ENCODE assay signal across 8 cellular contexts in genomic region chr10:50605280-50606270, GRCh38. TPM values are rescaled to one million over a fixed set of nuclear protein-coding genes. Genes with fewer than 3 reads are reported as not detected.
A peak's percentile ranks its signal among the peaks of the same experiment; 100 is the strongest.
DNase-seq lines count a peak whose midpoint lies in the region; ATAC-seq, FAIRE-seq and TF ChIP-seq lines count a peak whose summit lies in the region.

No MANE protein-coding gene starts in this region.

- TF ChIP-seq POLR2A in endothelial cell of umbilical vein (IDR thresholded peaks at IDR 0.05; ENCODE audit: low read depth, low read length) = no peak

- peak; percentile 82 for FAIRE-seq in endothelial cell of umbilical vein (lab: Jason Lieb, UNC)

- ATAC-seq in GM18519 (IDR thresholded peaks at IDR 0.05; ENCODE audit: low FRiP score, unreplicated experiment) (peak; percentile 70), HG03039 (IDR thresholded peaks at IDR 0.05; ENCODE audit: unreplicated experiment) (peak; percentile 73), PC-3 (peak; percentile 73)

- peak; percentile 93 for DNase-seq in AG09309 (ENCODE audit: low read depth)
- peak; percentile 99 for DNase-seq in PC-3
- peak; percentile 84 for DNase-seq in endothelial cell of umbilical vein (ENCODE audit: low read depth, low spot score)
- DNase-seq in NCI-H128 (lab: John Stamatoyannopoulos, UW; ENCODE audit: unreplicated experiment) = no peak
- DNase-seq in HK-2 (ENCODE audit: unreplicated experiment) = no peak

- H3K79me2 ChIP-seq in PC-3 (ENCODE audit: low read length) (peaks cover 75% of the 10 kb centered on the region), endothelial cell of umbilical vein (ENCODE audit: control insufficient read depth, insufficient read depth, low read length) (peaks cover 10% of the 10 kb centered on the region)

- 0 out of 2 replicates have a peak overlapping the region, but pooled peaks have one; percentile 1 for H3K9ac ChIP-seq in PC-3 (ENCODE audit: low read length)
- no peak overlapping the region for H3K9ac ChIP-seq in endothelial cell of umbilical vein (replicated peaks; ENCODE audit: extremely low read depth, insufficient read depth, low read length)

- peak overlapping the region; percentile 66 for H3K27ac ChIP-seq in PC-3 (ENCODE audit: low read length)
- peak overlapping the region; percentile 39 for H3K27ac ChIP-seq in endothelial cell of umbilical vein (ENCODE audit: insufficient read depth, low read depth, low read length)
- H3K27ac ChIP-seq in neutrophil = peak overlapping the region; percentile 11

- BruUV-seq in PC-3 (replicated peaks; lab: Mats Ljungman, UMichigan) (no TSS peak), endothelial cell of umbilical vein (replicated peaks; lab: Mats Ljungman, UMichigan) (no TSS peak)

- intact Hi-C loops in PC-3 (cut with micrococcal nuclease) (loop anchor here (1.0 to 5.0 kb wide), 7 partner anchors 17 to 280 kb away; no protein-coding TSS in a partner anchor), endothelial cell of umbilical vein (cut with micrococcal nuclease) (no loop called here)

- dilution Hi-C loops in endothelial cell of umbilical vein (cut with MboI; ENCODE audit: extremely low pct_ligation_motif_present, low sequenced_read_pairs) = no loop called here

- H4K20me1 ChIP-seq in PC-3 (ENCODE audit: low read length) (peaks cover 24% of the 10 kb centered on the region), endothelial cell of umbilical vein (replicated peaks; ENCODE audit: control insufficient read depth, extremely low read depth, insufficient read depth, low read length) (no peaks in the 10 kb centered on the region)

- H3K4me2 ChIP-seq in PC-3 (ENCODE audit: low read length) = peak overlapping the region; percentile 66
- peak overlapping the region; percentile 19 for H3K4me2 ChIP-seq in endothelial cell of umbilical vein (ENCODE audit: insufficient read depth, low read length)

- H3K9me1 ChIP-seq in endothelial cell of umbilical vein (replicated peaks; ENCODE audit: control insufficient read depth, extremely low read depth, insufficient read depth, low read length) = no peaks in the 10 kb centered on the region

- H3K9me3 ChIP-seq in PC-3 (ENCODE audit: low read length) = no peaks in the 10 kb centered on the region
- H3K9me3 ChIP-seq in endothelial cell of umbilical vein (replicated peaks; ENCODE audit: control insufficient read depth, insufficient read depth, low read length) = no peaks in the 10 kb centered on the region
- H3K9me3 ChIP-seq in neutrophil = no peaks in the 10 kb centered on the region

- H2AFZ ChIP-seq in PC-3 (ENCODE audit: low read length) (no peak overlapping the region), endothelial cell of umbilical vein (ENCODE audit: low read depth, low read length) (no peak overlapping the region)

- H3K9me2 ChIP-seq in PC-3 (replicated peaks; ENCODE audit: low read length) = no peaks in the 10 kb centered on the region

- TF ChIP-seq CTCF in AG09309 (IDR thresholded peaks at IDR 0.05; ENCODE audit: control insufficient read depth, insufficient read depth, low read depth, low read length, missing control alignments) (no peak), PC-3 (conservative IDR thresholded peaks at IDR 0.05; ENCODE audit: low read depth, low read length) (no peak), endothelial cell of umbilical vein (IDR thresholded peaks at IDR 0.05; ENCODE audit: extremely low read depth in 1 of 2, insufficient read depth in 1 of 2, low read depth in 1 of 2, low read length in 2 of 2) (no peak), neutrophil (IDR thresholded peaks at IDR 0.05) (no peak)

- no peaks in the 10 kb centered on the region for H3K36me3 ChIP-seq in PC-3 (ENCODE audit: low read depth, low read length)
- no peaks in the 10 kb centered on the region for H3K36me3 ChIP-seq in endothelial cell of umbilical vein (ENCODE audit: control insufficient read depth in 2 of 2, extremely low read depth in 1 of 2, insufficient read depth in 2 of 2, low read length in 2 of 2)
- no peaks in the 10 kb centered on the region for H3K36me3 ChIP-seq in neutrophil

- POLR2A ChIA-PET in PC-3 (lab: Charles Lee; ENCODE audit: unreplicated experiment) (interaction anchor here (0.6 to 1.0 kb wide), 4 partner anchors 13 to 46 kb away, joined by 3 to 5 read pairs (median 4); no protein-coding TSS in a partner anchor), endothelial cell of umbilical vein (lab: Charles Lee) (interaction anchor here (1.0 kb wide), 1 partner anchor 19 kb away, joined by 3 read pairs; no protein-coding TSS in a partner anchor)

- no peak overlapping the region for H3K4me3 ChIP-seq in AG09309 (ENCODE audit: control insufficient read depth, low read depth, low read length)
- peak overlapping the region; percentile 13; the same call in 1 of the 2 replicates for H3K4me3 ChIP-seq in PC-3 (ENCODE audit: low read length)
- no peak overlapping the region for H3K4me3 ChIP-seq in endothelial cell of umbilical vein (replicated peaks in 1 of 3; ENCODE audit: insufficient read depth in 1 of 3, low read depth in 1 of 3, low read length in 3 of 3)
- H3K4me3 ChIP-seq in neutrophil (ENCODE audit: low read depth in 1 of 2, low read length in 1 of 2) = no peak overlapping the region

- H3K4me1 ChIP-seq in PC-3 (ENCODE audit: insufficient read depth, low read length) (peaks cover 77% of the 10 kb centered on the region), endothelial cell of umbilical vein (ENCODE audit: control insufficient read depth, extremely low read depth, insufficient read depth, low read length) (peaks cover 33% of the 10 kb centered on the region), neutrophil (ENCODE audit: control insufficient read depth in 1 of 2, insufficient read depth in 1 of 2, low read depth in 1 of 2, low read length in 1 of 2) (peaks cover 0 to 14% of the 10 kb centered on the region in 2 experiments)

- H3K27me3 ChIP-seq in PC-3 (ENCODE audit: low read length) (no peaks in the 10 kb centered on the region), endothelial cell of umbilical vein (ENCODE audit: control insufficient read depth in 2 of 2, insufficient read depth in 2 of 2, low read length in 2 of 2) (no peaks in the 10 kb centered on the region), neutrophil (peaks cover 16% of the 10 kb centered on the region)

- CTCF ChIA-PET in PC-3 (lab: Charles Lee) = interaction anchor here (0.6 to 1.5 kb wide), 3 partner anchors 16 to 330 kb away, joined by 3 to 5 read pairs (median 3); no protein-coding TSS in a partner anchor
- CTCF ChIA-PET in endothelial cell of umbilical vein (lab: Charles Lee) = interaction anchor here (0.7 to 3.3 kb wide), 7 partner anchors 13 to 238 kb away, joined by 3 to 24 read pairs (median 4); partner anchors contain the start of gene SGMS1

- peaks cover 25% of the 10 kb centered on the region for H3F3A ChIP-seq in PC-3 (ENCODE audit: low read length, unreplicated experiment)

TF ChIP-seq in endothelial cell of umbilical vein, 7 proteins besides CTCF, POLR2A, EP300 and RAD21:
- TF ChIP-seq MYC (IDR thresholded peaks at IDR 0.05; ENCODE audit: low read depth, low read length) = no peak
- no peak for TF ChIP-seq JUN (IDR thresholded peaks at IDR 0.05; ENCODE audit: borderline replicate concordance, insufficient read depth, insufficient read length, low read depth)
- TF ChIP-seq EZH2 (IDR thresholded peaks at IDR 0.05; ENCODE audit: borderline replicate concordance, low read depth, low read length, severe bottlenecking) = no peak
- no peak for TF ChIP-seq MAX (IDR thresholded peaks at IDR 0.05; ENCODE audit: insufficient read depth, insufficient read length)
- TF ChIP-seq POLR2AphosphoS5 (IDR thresholded peaks at IDR 0.05; ENCODE audit: insufficient read depth, low read depth, low read length) = no peak
- no peak for TF ChIP-seq FOS (IDR thresholded peaks at IDR 0.05; ENCODE audit: borderline replicate concordance, insufficient read depth, low read length)
- TF ChIP-seq GATA2 (IDR thresholded peaks at IDR 0.05; ENCODE audit: insufficient read depth, insufficient read length, low read depth, low read length) = no peak

RNA-seq across cellular contexts. Expression of gene SGMS1, which starts 18.2 kb away (rescaled TPM):
- total RNA-seq in PC-3 (2014; rRNA removed) (61.4 and 68.2 TPM in 2 replicates), endothelial cell of umbilical vein (23.7 and 24.8 TPM in 2 replicates)
- polyA plus RNA-seq in endothelial cell of umbilical vein = 8.8 and 9.7 TPM in 2 replicates
- polyA plus RNA-seq in endothelial cell of umbilical vein (2011; cell fraction: cytosol; rRNA removed) = 8.2 and 9.9 TPM in 2 replicates
- polyA plus RNA-seq in endothelial cell of umbilical vein (2011; cell fraction: nucleus; rRNA removed) = 11.2 and 16.0 TPM in 2 replicates
- polyA plus RNA-seq in endothelial cell of umbilical vein (2012) = 14.8 and 16.1 TPM in 2 replicates
- polyA minus RNA-seq in endothelial cell of umbilical vein = 21.5 TPM in 2 replicates
- polyA minus RNA-seq in endothelial cell of umbilical vein (2011; cell fraction: cytosol; rRNA and poly(A)+ RNA removed) = 36.0 TPM
- 60.5 and 62.4 TPM in 2 replicates for polyA minus RNA-seq in endothelial cell of umbilical vein (2011; cell fraction: nucleus; rRNA and poly(A)+ RNA removed)

Comparison
In these comparisons a context has a peak if more than half of its experiments do, and no peak if none do; other contexts are left out.
1. DNase-seq: peak in AG09309 (single experiment), PC-3 (single experiment) and endothelial cell of umbilical vein (single experiment); none in NCI-H128 (single experiment) and HK-2 (single experiment).
2. H3K27ac ChIP-seq: peak in every context shown above with its lines; median percentile 66 in PC-3; 39 in endothelial cell of umbilical vein; 11 in neutrophil.
3. Peak in every context shown above with its lines, with median percentiles within 50 percentile points of each other: ATAC-seq.